14 cellular contexts compared by ENCODE assay signal in the genomic region with DNA sequence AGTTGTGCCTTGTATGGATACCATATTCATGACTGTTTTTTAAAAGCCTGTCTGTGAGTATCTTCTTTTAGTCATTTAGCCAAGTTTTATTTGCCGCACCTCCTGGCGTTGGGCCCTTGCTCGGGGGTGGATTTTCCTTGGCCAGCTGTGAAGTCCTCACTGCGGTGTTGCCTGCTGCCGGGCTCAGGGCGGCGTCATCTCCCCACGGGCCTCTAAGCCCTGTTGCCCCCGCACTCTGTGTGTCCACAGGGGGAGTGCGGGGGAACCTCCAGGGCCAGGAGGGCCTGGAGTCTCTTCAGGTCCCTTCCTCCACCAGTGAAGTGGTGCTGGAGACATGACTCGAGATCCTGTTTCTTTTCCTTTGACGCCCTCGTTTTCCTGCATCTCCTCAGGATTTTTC.
DNase-seq lines count a peak whose midpoint lies in the region; ATAC-seq and TF ChIP-seq lines count a peak whose summit lies in the region.
"Had no signal": no experiment of that assay in that cellular context is flagged by ENCODE, and none has a peak within 500 bp of the region (broad histone marks: within the 10 kb centered on the region; RNA-seq: fewer than 3 reads in every experiment).

No MANE protein-coding gene starts in this region.

- CTCF ChIA-PET in A673 (lab: Charles Lee): no interaction called here

- H3K27ac ChIP-seq in A673 (ENCODE audit: low read depth, low read length, poor library complexity, severe bottlenecking): no peak overlapping the region
- 0 out of 2 replicates have a peak overlapping the region, but pooled peaks have one; percentile 56 for H3K27ac ChIP-seq in HUES6 (ENCODE audit: low read depth, low read length)

- H3K36me3 ChIP-seq in A673 (ENCODE audit: insufficient read depth, low read length, poor library complexity, severe bottlenecking): peaks cover 8% of the 10 kb centered on the region
- peaks cover 71% of the 10 kb centered on the region for H3K36me3 ChIP-seq in HUES6 (ENCODE audit: control insufficient read depth, insufficient read depth, low read length)

- peak overlapping the region in 2 of 3 experiments; percentile 46 to 92 for H3K27ac Mint-ChIP-seq in nephron
- H3K27ac Mint-ChIP-seq: stimulated activated memory B cell treated with anti-CD40 and anti-IgM and Interleukin-4, amounts not matched to agents 10 μg/mL and 1 μg/mL and 100 μg/mL, for 72 hours had no signal

- no peak for ATAC-seq in GM21390 (IDR thresholded peaks at IDR 0.05; ENCODE audit: unreplicated experiment)
- ATAC-seq: stimulated activated memory B cell treated with anti-CD40 and anti-IgM and Interleukin-4, amounts not matched to agents 10 μg/mL and 1 μg/mL and 100 μg/mL, for 72 hours had no signal

- peaks cover 34% of the 10 kb centered on the region for H3K4me1 Mint-ChIP-seq in nephron
- H3K4me1 Mint-ChIP-seq: stimulated activated memory B cell treated with anti-CD40 and anti-IgM and Interleukin-4, amounts not matched to agents 10 μg/mL and 1 μg/mL and 100 μg/mL, for 72 hours had no signal

- H3K27me3 Mint-ChIP-seq in nephron (ENCODE audit: low read depth): no peaks in the 10 kb centered on the region
- H3K27me3 Mint-ChIP-seq: stimulated activated memory B cell treated with anti-CD40 and anti-IgM and Interleukin-4, amounts not matched to agents 10 μg/mL and 1 μg/mL and 100 μg/mL, for 72 hours had no signal

- H3K4me3 Mint-ChIP-seq in nephron: peak overlapping the region in 1 of 3 experiments; percentile 59
- H3K4me3 Mint-ChIP-seq: stimulated activated memory B cell treated with anti-CD40 and anti-IgM and Interleukin-4, amounts not matched to agents 10 μg/mL and 1 μg/mL and 100 μg/mL, for 72 hours had no signal

- intact Hi-C loops in A673 (cut with micrococcal nuclease; ENCODE audit: unreplicated experiment): no loop called here

- POLR2A ChIA-PET in A673 (lab: Charles Lee; ENCODE audit: low non-redundant PET): no interaction called here

- no TSS peak for BruUV-seq in A673 (replicated peaks; lab: Mats Ljungman, UMichigan)

- TF ChIP-seq CTCF in A673 (conservative IDR thresholded peaks at IDR 0.05; ENCODE audit: low read depth, low read length) (no peak), nephron (IDR thresholded peaks at IDR 0.05; ENCODE audit: unreplicated experiment in 3 of 3) (no peak)

- DNase-seq in A673 (ENCODE audit: low spot score) (peak; percentile 9), fibroblast of gingiva (ENCODE audit: low read depth) (peak; percentile 41), dermis blood vessel endothelial cell (no peak), NCI-H345 treated with DMSO at 0.1 percent for 48 hours (lab: John Stamatoyannopoulos, UW; ENCODE audit: unreplicated experiment) (no peak)
- DNase-seq in activated naive CD4-positive, alpha-beta T cell treated with anti-CD3 and anti-CD28 coated beads, Interleukin-2, amount 50 U/mL, for 16 hours: no peak
- DNase-seq: activated CD4-positive, alpha-beta T cell treated with anti-CD3 and anti-CD28 coated beads, Interleukin-2, amount 50 U/mL, for 48 hours; activated naive CD4-positive, alpha-beta T cell treated with Interleukin-2 at 50 U/mL for 16 hours; effector CD8-positive, alpha-beta T cell; GDM1; NCI-H774 had no signal

- no peak overlapping the region for H3K9ac ChIP-seq in HUES6 (ENCODE audit: low read length)

- no peaks in the 10 kb centered on the region for H3K9me3 ChIP-seq in A673 (ENCODE audit: low read depth, low read length, poor library complexity, severe bottlenecking)
- H3K9me3 ChIP-seq in HUES6 (ENCODE audit: control insufficient read depth, insufficient read depth, low read depth, low read length): no peaks in the 10 kb centered on the region

- no peaks in the 10 kb centered on the region for H3K9me3 Mint-ChIP-seq in nephron
- H3K9me3 Mint-ChIP-seq: stimulated activated memory B cell treated with anti-CD40 and anti-IgM and Interleukin-4, amounts not matched to agents 10 μg/mL and 1 μg/mL and 100 μg/mL, for 72 hours had no signal

- H3K4me3 ChIP-seq in A673 (ENCODE audit: low read depth, low read length, poor library complexity, severe bottlenecking) (no peak overlapping the region), HUES6 (ENCODE audit: low read depth, low read length) (no peak overlapping the region)

- H3K27me3 ChIP-seq in A673 (replicated peaks; ENCODE audit: insufficient read depth, low read depth, low read length, poor library complexity) (no peaks in the 10 kb centered on the region), HUES6 (ENCODE audit: control insufficient read depth, insufficient read depth, low read length) (no peaks in the 10 kb centered on the region)

- no peaks in the 10 kb centered on the region for H3K4me1 ChIP-seq in A673 (ENCODE audit: insufficient read depth, low read length, poor library complexity, severe bottlenecking)
- H3K4me1 ChIP-seq in HUES6 (ENCODE audit: control insufficient read depth, insufficient read depth, low read length): no peaks in the 10 kb centered on the region

- peaks cover 31% of the 10 kb centered on the region for H3K36me3 Mint-ChIP-seq in nephron (ENCODE audit: low read depth)

Comparison
In these comparisons a context has a peak if more than half of its experiments do, and no peak if none do; other contexts are left out.
1. DNase-seq: peak in A673 (single experiment) and fibroblast of gingiva (single experiment); none in dermis blood vessel endothelial cell (single experiment), activated naive CD4-positive, alpha-beta T cell treated with anti-CD3 and anti-CD28 coated beads, Interleukin-2, amount 50 U/mL, for 16 hours (single experiment) and NCI-H345 treated with DMSO at 0.1 percent for 48 hours (single experiment).